1 cellular context compared by ENCODE assay signal in genomic region chr10:118047363-118047719, GRCh38.
TF ChIP-seq lines count a peak whose summit lies in the region.

No MANE protein-coding gene starts in this region.

TF ChIP-seq in HepG2, 621 proteins besides CTCF, POLR2A, EP300 and RAD21 (continued from another document):
- no peak for TF ChIP-seq HIC2 (CRISPR knock-in tag; IDR thresholded peaks at IDR 0.05; ENCODE audit: low read depth)
- TF ChIP-seq SIX4 (CRISPR knock-in tag; IDR thresholded peaks at IDR 0.05) = no peak
- no peak for TF ChIP-seq PBX2 (CRISPR knock-in tag; IDR thresholded peaks at IDR 0.05)
- TF ChIP-seq ZBED4 (CRISPR knock-in tag; IDR thresholded peaks at IDR 0.05; ENCODE audit: borderline replicate concordance) = no peak
- no peak for TF ChIP-seq SYNCRIP (IDR thresholded peaks at IDR 0.05; ENCODE audit: insufficient read depth, low read depth, low read length)
